ENCODE assay signal across 2 cellular contexts in genomic region chr9:104557179-104557634, GRCh38.
TF ChIP-seq lines count a peak whose summit lies in the region.

No MANE protein-coding gene starts in this region.

TF ChIP-seq in GM23338, 12 proteins besides CTCF, POLR2A, EP300 and RAD21:
- TF ChIP-seq ZNF114 (CRISPR knock-in tag; IDR thresholded peaks at IDR 0.05) (no peak), STAT1 (IDR thresholded peaks at IDR 0.05; ENCODE audit: unreplicated experiment) (no peak), EZH2phosphoT487 (IDR thresholded peaks at IDR 0.05; ENCODE audit: unreplicated experiment) (no peak), EZH2 (IDR thresholded peaks at IDR 0.05; ENCODE audit: low read depth, unreplicated experiment) (no peak), NANOG (IDR thresholded peaks at IDR 0.05; ENCODE audit: borderline replicate concordance) (no peak), ZNF331 (CRISPR knock-in tag; IDR thresholded peaks at IDR 0.05; ENCODE audit: low read depth) (no peak), ETS1 (IDR thresholded peaks at IDR 0.05) (no peak)

TF ChIP-seq in GM12878, 131 proteins besides CTCF, POLR2A, EP300 and RAD21:
- no peak for TF ChIP-seq CUX1 (IDR thresholded peaks at IDR 0.05; ENCODE audit: insufficient replicate concordance, low read depth, low read length)
- no peak for TF ChIP-seq CEBPB (IDR thresholded peaks at IDR 0.05; ENCODE audit: borderline replicate concordance in 1 of 2, low read depth in 2 of 2, low read length in 2 of 2)
- TF ChIP-seq MEF2B (IDR thresholded peaks at IDR 0.05; ENCODE audit: partially characterized antibody, poor library complexity, severe bottlenecking): peak; percentile 19
- no peak for TF ChIP-seq BMI1 (IDR thresholded peaks at IDR 0.05; ENCODE audit: borderline replicate concordance)
- TF ChIP-seq CHD1 (IDR thresholded peaks at IDR 0.05; ENCODE audit: low read depth, low read length): no peak
- TF ChIP-seq BCL3 (IDR thresholded peaks at IDR 0.05; ENCODE audit: borderline replicate concordance, insufficient read depth, low read depth, low read length, poor library complexity, severe bottlenecking): no peak
- no peak for TF ChIP-seq ZBTB11 (CRISPR knock-in tag; IDR thresholded peaks at IDR 0.05)
- TF ChIP-seq IRF5 (IDR thresholded peaks at IDR 0.05; ENCODE audit: borderline replicate concordance): no peak
- no peak for TF ChIP-seq KLF5 (IDR thresholded peaks at IDR 0.05; ENCODE audit: partially characterized antibody)
- no peak for TF ChIP-seq GABPA (IDR thresholded peaks at IDR 0.05; ENCODE audit: low read depth)
- TF ChIP-seq SMAD1 (IDR thresholded peaks at IDR 0.05; ENCODE audit: low read depth, partially characterized antibody): peak; percentile 30
- TF ChIP-seq IKZF2 (IDR thresholded peaks at IDR 0.05): no peak
- no peak for TF ChIP-seq ZNF687 (IDR thresholded peaks at IDR 0.05)
- no peak for TF ChIP-seq NBN (IDR thresholded peaks at IDR 0.05)
- no peak for TF ChIP-seq ZNF274 (IDR thresholded peaks at IDR 0.05; ENCODE audit: insufficient read depth, insufficient read length)
